1 cellular context compared by ENCODE assay signal in the genomic region with DNA sequence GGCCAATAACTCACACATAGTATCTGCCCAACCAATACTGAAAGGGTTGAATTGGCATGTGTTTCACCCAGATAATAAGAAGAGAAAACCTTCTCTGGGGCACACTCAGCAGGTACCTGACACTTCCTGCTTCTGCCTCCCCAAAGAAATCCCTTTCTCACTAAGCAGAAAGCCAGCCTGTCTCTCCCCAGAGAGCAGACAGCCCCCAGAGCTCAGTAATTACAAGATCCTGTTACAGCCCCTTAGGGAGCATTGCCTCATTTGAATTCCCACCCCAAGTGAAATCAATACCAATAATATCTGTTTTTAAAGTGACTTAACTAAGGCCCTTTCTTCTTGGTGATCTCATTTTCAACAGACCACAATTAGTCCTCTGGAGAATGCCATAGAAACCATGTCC.
TF ChIP-seq lines count a peak whose summit lies in the region.

No MANE protein-coding gene starts in this region.

TF ChIP-seq in GM12878, 131 proteins besides CTCF, POLR2A, EP300 and RAD21 (continued from another document):
- TF ChIP-seq ZNF687 (IDR thresholded peaks at IDR 0.05): 0 out of 2 replicates have a peak, but pooled peaks have one; percentile 9
- no peak for TF ChIP-seq BCL3 (IDR thresholded peaks at IDR 0.05; ENCODE audit: borderline replicate concordance, insufficient read depth, low read depth, low read length, poor library complexity, severe bottlenecking)
- peak; percentile 21; the same call in 1 of the 2 replicates for TF ChIP-seq MTA2 (IDR thresholded peaks at IDR 0.05; ENCODE audit: low read depth)
- no peak for TF ChIP-seq SMARCA5 (IDR thresholded peaks at IDR 0.05)
- no peak for TF ChIP-seq CREM (IDR thresholded peaks at IDR 0.05; ENCODE audit: low read depth)
- TF ChIP-seq NRF1 (conservative IDR thresholded peaks at IDR 0.05; ENCODE audit: low read depth, low read length): no peak
- peak; percentile 26; the same call in 1 of the 2 replicates for TF ChIP-seq JUNB (IDR thresholded peaks at IDR 0.05)
- peak; percentile 87 for TF ChIP-seq MEF2B (IDR thresholded peaks at IDR 0.05; ENCODE audit: partially characterized antibody, poor library complexity, severe bottlenecking)
- TF ChIP-seq RFX5 (IDR thresholded peaks at IDR 0.05; ENCODE audit: low read depth, low read length): no peak
